ENCODE assay signal across 25 cellular contexts in genomic region chr10:77381750-77382149, GRCh38.
"Had no signal": no experiment of that assay in that cellular context is flagged by ENCODE, and none has a peak within 500 bp of the region (broad histone marks: within the 10 kb centered on the region; RNA-seq: fewer than 3 reads in every experiment).

No MANE protein-coding gene starts in this region.

- H3K4me3 ChIP-seq: coronary artery, esophagus muscularis mucosa, neural progenitor cell, right lobe of liver, thoracic aorta, tibial nerve, upper lobe of left lung, uterus had no signal

- DNase-seq: dermis blood vessel endothelial cell; effector memory CD4-positive, alpha-beta T cell; foreskin melanocyte; hypothalamus; immature natural killer cell; islet precursor cell; kidney glomerular epithelial cell; left colon; mammary epithelial cell; mesendoderm; midbrain; naive thymus-derived CD4-positive, alpha-beta T cell; right lobe of liver; small intestine; stimulated activated CD4-positive, alpha-beta T cell treated with anti-CD3 and anti-CD28 coated beads, Interleukin-15, amount 100 ng/mL, for 24 hours; stimulated activated CD4-positive, alpha-beta T cell treated with anti-CD3 and anti-CD28 coated beads, Interleukin-2, amount 100 ng/mL, for 48 hours; stimulated activated naive B cell treated with anti-CD40 and anti-IgM and Interleukin-4, amounts not matched to agents 10 μg/mL and 1 μg/mL and 100 μg/mL, for 72 hours; uterus had no signal

- H3K4me1 ChIP-seq: upper lobe of left lung had no signal

- H3K9me3 ChIP-seq: esophagus muscularis mucosa, right lobe of liver, thoracic aorta, tibial nerve, upper lobe of left lung, uterus had no signal

- H3K27ac ChIP-seq: coronary artery, esophagus muscularis mucosa, neural progenitor cell, parathyroid adenoma, thoracic aorta, tibial nerve, upper lobe of left lung, uterus had no signal

- H3K27me3 ChIP-seq: esophagus muscularis mucosa, neural progenitor cell, right lobe of liver, tibial nerve, upper lobe of left lung, uterus had no signal

- H3K36me3 ChIP-seq: esophagus muscularis mucosa, neural progenitor cell, right lobe of liver, thoracic aorta, tibial nerve, upper lobe of left lung, uterus had no signal

- ATAC-seq: left colon; naive thymus-derived CD4-positive, alpha-beta T cell; right lobe of liver; stimulated activated naive B cell treated with anti-CD40 and anti-IgM and Interleukin-4, amounts not matched to agents 10 μg/mL and 1 μg/mL and 100 μg/mL, for 72 hours had no signal
